Comparison of ENCODE assay signal across 15 cellular contexts in genomic region chr5:84715087-84715486, GRCh38.
DNase-seq lines count a peak whose midpoint lies in the region; TF ChIP-seq lines count a peak whose summit lies in the region.
"Had no signal": no experiment of that assay in that cellular context is flagged by ENCODE, and none has a peak within 500 bp of the region (broad histone marks: within the 10 kb centered on the region; RNA-seq: fewer than 3 reads in every experiment).

No MANE protein-coding gene starts in this region.

- H3K27ac ChIP-seq in coronary artery, result no peak overlapping the region

- H3K4me3 ChIP-seq in skeletal muscle cell (ENCODE audit: low read depth, low read length), result no peak overlapping the region
- H3K4me3 ChIP-seq in coronary artery, result no peak overlapping the region
- H3K4me3 ChIP-seq: HAP-1 had no signal

- TF ChIP-seq CTCF in coronary artery (IDR thresholded peaks at IDR 0.05), result no peak

- DNase-seq in NCI-H226 (peak; percentile 53), amniotic epithelial cell (ENCODE audit: low read depth) (peak; percentile 67), fibroblast of peridontal ligament (ENCODE audit: extremely low read depth) (peak; percentile 41), skeletal muscle cell (ENCODE audit: low read depth) (peak; percentile 3), coronary artery (ENCODE audit: low spot score) (no peak), RKO (ENCODE audit: low spot score) (no peak), NCI-H1694 (lab: John Stamatoyannopoulos, UW) (no peak)
- DNase-seq: ACHN, AML-193, DND-41, NCI-H1417, NCI-H187 treated with DMSO at 0.1 percent for 48 hours, NCI-H345, NCI-H524 treated with DMSO at 0.1 percent for 48 hours had no signal

Comparison
In these comparisons a context has a peak if more than half of its experiments do, and no peak if none do; other contexts are left out.
1. DNase-seq: peak in NCI-H226 (single experiment), amniotic epithelial cell (single experiment), fibroblast of peridontal ligament (single experiment) and skeletal muscle cell (single experiment); none in coronary artery (single experiment), RKO (single experiment) and NCI-H1694 (single experiment).